In the genomic region with DNA sequence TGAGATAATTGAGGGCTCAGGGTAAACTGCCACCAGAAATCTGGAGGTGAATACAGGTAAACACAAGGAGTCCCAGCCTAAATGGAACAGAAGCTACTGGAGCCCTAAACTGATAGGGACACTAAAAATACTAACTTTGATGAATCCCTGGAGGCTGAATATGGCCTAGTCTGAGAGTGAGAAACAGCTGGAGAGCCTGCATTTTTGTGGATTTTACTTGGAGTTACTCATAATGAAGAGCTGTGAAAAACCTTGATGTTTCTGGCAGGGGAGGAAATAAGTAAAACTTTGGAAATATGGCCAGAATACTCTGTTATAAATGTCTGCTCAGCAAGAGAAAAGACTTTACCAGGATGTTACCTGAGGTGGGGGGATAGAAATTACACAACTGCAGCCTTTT, we compare ENCODE assay signal across 23 cellular contexts.
DNase-seq lines count a peak whose midpoint lies in the region; ATAC-seq and TF ChIP-seq lines count a peak whose summit lies in the region.
"Had no signal": no experiment of that assay in that cellular context is flagged by ENCODE, and none has a peak within 500 bp of the region (broad histone marks: within the 10 kb centered on the region; RNA-seq: fewer than 3 reads in every experiment).

No MANE protein-coding gene starts in this region.

- H2AK9ac ChIP-seq in IMR-90 (replicated peaks; ENCODE audit: low read depth, low read length, poor library complexity) = no peak overlapping the region

- no peak overlapping the region for H4K5ac ChIP-seq in IMR-90 (ENCODE audit: low read depth, low read length)

- H3K36me3 ChIP-seq in IMR-90 (ENCODE audit: control insufficient read depth, insufficient read depth, low read length) = no peaks in the 10 kb centered on the region
- no peaks in the 10 kb centered on the region for H3K36me3 ChIP-seq in upper lobe of right lung
- H3K36me3 ChIP-seq: Peyer's patch, SJSA1 had no signal

- no peak overlapping the region for H3K9ac ChIP-seq in IMR-90 (ENCODE audit: low read depth, low read length)
- H3K9ac ChIP-seq: BLaER1 treated with 17β-estradiol and CSF1 and Interleukin-3, amounts not matched to agents 10 nM and 100 nM had no signal

- H3K27me3 Mint-ChIP-seq in memory B cell = no peaks in the 10 kb centered on the region
- H3K27me3 Mint-ChIP-seq: CD4-positive, alpha-beta memory T cell had no signal

- TF ChIP-seq CTCF in IMR-90 (conservative IDR thresholded peaks at IDR 0.05; ENCODE audit: low read depth, low read length) (no peak), choroid plexus epithelial cell (conservative IDR thresholded peaks at IDR 0.05; ENCODE audit: low read depth, low read length) (no peak), upper lobe of right lung (IDR thresholded peaks at IDR 0.05) (no peak)

- H3K4me1 Mint-ChIP-seq in memory B cell = peaks cover 2% of the 10 kb centered on the region
- H3K4me1 Mint-ChIP-seq: CD4-positive, alpha-beta memory T cell had no signal

- H2BK120ac ChIP-seq in IMR-90 (ENCODE audit: low read depth, low read length) = no peak overlapping the region

- no peak overlapping the region for H3K23ac ChIP-seq in IMR-90 (ENCODE audit: low read depth, low read length)

- H3K9me3 ChIP-seq in IMR-90 (ENCODE audit: control insufficient read depth, insufficient read depth, low read length) = no peaks in the 10 kb centered on the region
- H3K9me3 ChIP-seq in upper lobe of right lung = no peaks in the 10 kb centered on the region
- H3K9me3 ChIP-seq: A549, Caco-2, Peyer's patch, SJSA1 had no signal

- TF ChIP-seq RAD21 in IMR-90 (IDR thresholded peaks at IDR 0.05; ENCODE audit: low read length) = no peak

- no peak for TF ChIP-seq POLR2A in IMR-90 (IDR thresholded peaks at IDR 0.05; ENCODE audit: low read depth, low read length)

- H3K4me3 Mint-ChIP-seq in memory B cell = no peak overlapping the region
- H3K4me3 Mint-ChIP-seq: CD4-positive, alpha-beta memory T cell had no signal

- H3K56ac ChIP-seq in IMR-90 (ENCODE audit: extremely low read depth, insufficient read depth, low read length) = no peak overlapping the region

- H3K36me3 Mint-ChIP-seq in memory B cell = no peaks in the 10 kb centered on the region
- H3K36me3 Mint-ChIP-seq: CD4-positive, alpha-beta memory T cell had no signal

- peak overlapping the region; percentile 76 for H3K27ac Mint-ChIP-seq in memory B cell
- H3K27ac Mint-ChIP-seq: CD4-positive, alpha-beta memory T cell had no signal

- H2AFZ ChIP-seq in IMR-90 (replicated peaks; ENCODE audit: low read length, poor library complexity) = no peak overlapping the region

- BruUV-seq in IMR-90 (replicated peaks; lab: Mats Ljungman, UMichigan) = no TSS peak

- intact Hi-C loops in IMR-90 (cut with micrococcal nuclease) (loop anchor here (10.0 kb wide), 1 partner anchor 82 kb away; no protein-coding TSS in a partner anchor), upper lobe of right lung (cut with DNase I) (no loop called here)

- no peak overlapping the region for H3K4ac ChIP-seq in IMR-90 (ENCODE audit: low read depth, low read length)

- no peak overlapping the region for H3K27ac ChIP-seq in IMR-90 (ENCODE audit: insufficient read depth, low read length)
- no peak overlapping the region for H3K27ac ChIP-seq in upper lobe of right lung
- H3K27ac ChIP-seq: A549; BLaER1 treated with 17β-estradiol and CSF1 and Interleukin-3, amounts not matched to agents 10 nM and 100 nM; Peyer's patch; SJSA1 had no signal

- H3K9me1 ChIP-seq in IMR-90 (ENCODE audit: insufficient read depth, low read length) = no peaks in the 10 kb centered on the region

- dilution Hi-C loops in IMR-90 (cut with HindIII; ENCODE audit: low sequenced_read_pairs, unreplicated experiment) = no loop called here

- CTCF ChIA-PET in IMR-90 (lab: Yijun Ruan, JAX) = no interaction called here

- H3K14ac ChIP-seq in IMR-90 (replicated peaks; ENCODE audit: low read depth, low read length) = no peak overlapping the region

- POLR2A ChIA-PET in IMR-90 (lab: Charles Lee; ENCODE audit: unreplicated experiment) = no interaction called here

- no peak overlapping the region for H2AK5ac ChIP-seq in IMR-90 (ENCODE audit: low read depth, low read length)

- H4K20me1 ChIP-seq in IMR-90 (ENCODE audit: insufficient read depth, low read length) = no peaks in the 10 kb centered on the region
- H4K20me1 ChIP-seq: BLaER1 treated with 17β-estradiol and CSF1 and Interleukin-3, amounts not matched to agents 10 nM and 100 nM had no signal

- H3K79me1 ChIP-seq in IMR-90 (ENCODE audit: low read depth in 1 of 2, low read length in 2 of 2) = no peaks in the 10 kb centered on the region; a peak in 1 of 4 replicates

- no peak overlapping the region for H4K8ac ChIP-seq in IMR-90 (ENCODE audit: low read depth in 2 of 2, low read length in 2 of 2)

- H3K4me3 ChIP-seq in IMR-90 (ENCODE audit: insufficient read depth, low read depth, low read length) (no peak overlapping the region), choroid plexus epithelial cell (ENCODE audit: low read depth, low read length) (no peak overlapping the region), upper lobe of right lung (no peak overlapping the region)
- H3K4me3 ChIP-seq: A549; BLaER1 treated with 17β-estradiol and CSF1 and Interleukin-3, amounts not matched to agents 10 nM and 100 nM; Peyer's patch; SJSA1 had no signal

- no peak overlapping the region for H2BK20ac ChIP-seq in IMR-90 (ENCODE audit: low read depth, low read length)

- H3K9me3 Mint-ChIP-seq in memory B cell = no peaks in the 10 kb centered on the region
- H3K9me3 Mint-ChIP-seq: CD4-positive, alpha-beta memory T cell had no signal

- peak; percentile 21 for DNase-seq in AG20443 (ENCODE audit: low spot score)
- peak; percentile 17 for DNase-seq in IMR-90
- peak; percentile 7 for DNase-seq in choroid plexus epithelial cell (ENCODE audit: low read depth)
- DNase-seq in memory B cell (ENCODE audit: low spot score in 2 of 2) = no peak
- no peak for DNase-seq in NCI-H2029 treated with DMSO at 0.1 percent for 48 hours (lab: John Stamatoyannopoulos, UW)
- no peak for DNase-seq in stimulated activated CD4-positive, alpha-beta T cell treated with anti-CD3 and anti-CD28 coated beads, Interleukin-15, amount 100 ng/mL, for 24 hours
- no peak for DNase-seq in NCI-H82 treated with DMSO at 0.1 percent for 48 hours (lab: John Stamatoyannopoulos, UW; ENCODE audit: unreplicated experiment)
- DNase-seq in upper lobe of right lung = no peak
- DNase-seq: Caco-2; CD4-positive, alpha-beta memory T cell; DND-41; KG1; NCI-H1092 treated with DMSO at 0.1 percent for 48 hours; NCI-H1436 treated with DMSO at 0.1 percent for 48 hours; NCI-H1930; NCI-H226; NCI-H524; NCI-H774; Peyer's patch had no signal

- H3K27me3 ChIP-seq in IMR-90 (ENCODE audit: control insufficient read depth, insufficient read depth, low read length) = no peaks in the 10 kb centered on the region
- no peaks in the 10 kb centered on the region for H3K27me3 ChIP-seq in upper lobe of right lung
- H3K27me3 ChIP-seq: BLaER1 treated with 17β-estradiol and CSF1 and Interleukin-3, amounts not matched to agents 10 nM and 100 nM; Peyer's patch; SJSA1 had no signal

- H3K4me1 ChIP-seq in IMR-90 (ENCODE audit: control insufficient read depth, insufficient read depth, low read length) = no peaks in the 10 kb centered on the region
- H3K4me1 ChIP-seq in upper lobe of right lung = no peaks in the 10 kb centered on the region
- H3K4me1 ChIP-seq: A549; BLaER1 treated with 17β-estradiol and CSF1 and Interleukin-3, amounts not matched to agents 10 nM and 100 nM; Caco-2; Peyer's patch; SJSA1 had no signal

- no peak overlapping the region for H2BK5ac ChIP-seq in IMR-90 (ENCODE audit: low read depth, low read length, poor library complexity, severe bottlenecking)

- peak; percentile 35 for ATAC-seq in IMR-90 (ENCODE audit: low read depth)
- ATAC-seq in memory B cell (ENCODE audit: low read depth) = no peak
- no peak for ATAC-seq in upper lobe of right lung
- ATAC-seq: A549, HepG2 had no signal

- in situ Hi-C loops in IMR-90 (cut with MboI; ENCODE audit: low sequenced_read_pairs) = no loop called here

- H3K4me2 ChIP-seq in IMR-90 (ENCODE audit: low read depth, low read length) = no peak overlapping the region
- H3K4me2 ChIP-seq: A549; BLaER1 treated with 17β-estradiol and CSF1 and Interleukin-3, amounts not matched to agents 10 nM and 100 nM had no signal

- no peak overlapping the region for H2BK15ac ChIP-seq in IMR-90 (ENCODE audit: low read depth, low read length)

- H3K18ac ChIP-seq in IMR-90 (ENCODE audit: low read depth, low read length) = no peak overlapping the region

- no peak overlapping the region for H4K91ac ChIP-seq in IMR-90 (ENCODE audit: insufficient read depth, low read depth, low read length)

TF ChIP-seq in IMR-90, 13 proteins besides CTCF, POLR2A, EP300 and RAD21:
- no peak for TF ChIP-seq MAFK (IDR thresholded peaks at IDR 0.05; ENCODE audit: low read depth, low read length)
- TF ChIP-seq, protein P1, sequence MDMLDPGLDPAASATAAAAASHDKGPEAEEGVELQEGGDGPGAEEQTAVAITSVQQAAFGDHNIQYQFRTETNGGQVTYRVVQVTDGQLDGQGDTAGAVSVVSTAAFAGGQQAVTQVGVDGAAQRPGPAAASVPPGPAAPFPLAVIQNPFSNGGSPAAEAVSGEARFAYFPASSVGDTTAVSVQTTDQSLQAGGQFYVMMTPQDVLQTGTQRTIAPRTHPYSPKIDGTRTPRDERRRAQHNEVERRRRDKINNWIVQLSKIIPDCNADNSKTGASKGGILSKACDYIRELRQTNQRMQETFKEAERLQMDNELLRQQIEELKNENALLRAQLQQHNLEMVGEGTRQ (IDR thresholded peaks at IDR 0.05; ENCODE audit: low read depth, low read length) = no peak
- no peak for TF ChIP-seq ELK1 (IDR thresholded peaks at IDR 0.05; ENCODE audit: borderline replicate concordance, low read depth, low read length)
- TF ChIP-seq RFX5 (IDR thresholded peaks at IDR 0.05; ENCODE audit: low read depth, low read length) = no peak
- no peak for TF ChIP-seq RCOR1 (IDR thresholded peaks at IDR 0.05; ENCODE audit: insufficient replicate concordance, low read length)
- no peak for TF ChIP-seq FOS (IDR thresholded peaks at IDR 0.05; ENCODE audit: low read depth, low read length)
- TF ChIP-seq CEBPB (IDR thresholded peaks at IDR 0.05; ENCODE audit: low read depth, low read length) = no peak
- no peak for TF ChIP-seq SMC3 (IDR thresholded peaks at IDR 0.05; ENCODE audit: low read depth, low read length)

Comparison
In these comparisons a context has a peak if more than half of its experiments do, and no peak if none do; other contexts are left out.
1. DNase-seq: peak in AG20443 (single experiment), IMR-90 (single experiment) and choroid plexus epithelial cell (single experiment); none in memory B cell (0 of 2), NCI-H2029 treated with DMSO at 0.1 percent for 48 hours (single experiment), stimulated activated CD4-positive, alpha-beta T cell treated with anti-CD3 and anti-CD28 coated beads, Interleukin-15, amount 100 ng/mL, for 24 hours (single experiment), NCI-H82 treated with DMSO at 0.1 percent for 48 hours (single experiment) and upper lobe of right lung (single experiment).